17 cellular contexts compared by ENCODE assay signal in genomic region chr2:40120021-40120420, GRCh38.
"Had no signal": no experiment of that assay in that cellular context is flagged by ENCODE, and none has a peak within 500 bp of the region (broad histone marks: within the 10 kb centered on the region; RNA-seq: fewer than 3 reads in every experiment).

No MANE protein-coding gene starts in this region.

- FAIRE-seq: keratinocyte, pancreas had no signal

- DNase-seq: activated B cell treated with CpG ODN at 0.5 μM for 24 hours; activated CD4-positive, alpha-beta T cell treated with anti-CD3 and anti-CD28 coated beads for 4 hours; activated CD8-positive, alpha-beta T cell treated with anti-CD3 and anti-CD28 coated beads for 36 hours; activated naive CD4-positive, alpha-beta T cell; activated naive CD8-positive, alpha-beta T cell treated with anti-CD3 and anti-CD28 coated beads, Interleukin-2, amount 10 ng/mL, durations not matched to agents 7 days and 5 days; activated T-cell treated with anti-CD3 and anti-CD28 coated beads, Interleukin-2, amount 50 U/mL, for 1 hour; amygdala; colonic mucosa; endodermal cell; foreskin keratinocyte; lower lobe of right lung; pancreas; right lobe of liver; stimulated activated CD4-positive, alpha-beta T cell treated with anti-CD3 and anti-CD28 coated beads, Interleukin-4, amount 100 ng/mL, for 1 hour; stimulated activated naive CD8-positive, alpha-beta T cell treated with anti-CD3 and anti-CD28 coated beads, Interleukin-15, amount 100 ng/mL, for 72 hours; upper lobe of right lung had no signal
